Comparison of ENCODE assay signal across 2 cellular contexts in the genomic region with DNA sequence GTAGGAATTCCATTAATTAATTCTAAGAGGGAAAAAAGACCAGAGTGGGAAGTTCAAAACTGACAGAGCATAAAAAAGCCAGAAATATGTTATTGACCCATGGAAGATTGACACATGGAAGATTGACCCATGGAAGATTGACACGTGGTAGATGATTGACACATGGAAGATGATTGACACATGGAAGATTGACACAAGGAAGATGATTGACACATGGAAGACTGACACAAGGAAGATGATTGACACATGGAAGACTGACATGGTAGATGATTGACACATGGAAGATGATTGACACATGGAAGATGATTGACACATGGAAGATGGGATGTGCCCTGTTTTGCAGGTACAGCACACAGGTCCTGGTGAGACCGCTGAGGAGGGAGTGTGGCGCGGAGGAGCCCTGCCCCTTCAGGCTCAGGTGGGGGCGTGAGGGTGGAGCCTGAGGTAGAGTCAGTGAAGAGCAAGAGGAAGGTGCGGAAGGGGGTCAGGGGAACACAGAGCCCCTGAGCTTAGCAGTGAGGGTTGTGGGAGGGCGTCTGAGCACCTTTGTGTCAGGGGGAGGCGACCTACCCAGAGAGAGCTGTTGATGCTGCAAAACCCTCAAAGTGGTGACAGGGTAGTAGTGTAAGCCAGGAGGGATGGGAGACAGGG.
TF ChIP-seq lines count a peak whose summit lies in the region.

No MANE protein-coding gene starts in this region.

TF ChIP-seq in SK-N-SH, 30 proteins besides CTCF, POLR2A, EP300 and RAD21 (continued from another document):
- TF ChIP-seq, protein P1, sequence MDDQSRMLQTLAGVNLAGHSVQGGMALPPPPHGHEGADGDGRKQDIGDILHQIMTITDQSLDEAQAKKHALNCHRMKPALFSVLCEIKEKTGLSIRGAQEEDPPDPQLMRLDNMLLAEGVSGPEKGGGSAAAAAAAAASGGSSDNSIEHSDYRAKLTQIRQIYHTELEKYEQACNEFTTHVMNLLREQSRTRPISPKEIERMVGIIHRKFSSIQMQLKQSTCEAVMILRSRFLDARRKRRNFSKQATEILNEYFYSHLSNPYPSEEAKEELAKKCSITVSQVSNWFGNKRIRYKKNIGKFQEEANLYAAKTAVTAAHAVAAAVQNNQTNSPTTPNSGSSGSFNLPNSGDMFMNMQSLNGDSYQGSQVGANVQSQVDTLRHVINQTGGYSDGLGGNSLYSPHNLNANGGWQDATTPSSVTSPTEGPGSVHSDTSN (IDR thresholded peaks at IDR 0.05) = peak; percentile 32; the same call in 1 of the 2 replicates
- TF ChIP-seq NFIC (IDR thresholded peaks at IDR 0.05; ENCODE audit: borderline replicate concordance) = no peak
- TF ChIP-seq FOXJ3 (CRISPR knock-in tag; IDR thresholded peaks at IDR 0.05) = no peak
- no peak for TF ChIP-seq ELF1 (IDR thresholded peaks at IDR 0.05)
- TF ChIP-seq, protein P2, sequence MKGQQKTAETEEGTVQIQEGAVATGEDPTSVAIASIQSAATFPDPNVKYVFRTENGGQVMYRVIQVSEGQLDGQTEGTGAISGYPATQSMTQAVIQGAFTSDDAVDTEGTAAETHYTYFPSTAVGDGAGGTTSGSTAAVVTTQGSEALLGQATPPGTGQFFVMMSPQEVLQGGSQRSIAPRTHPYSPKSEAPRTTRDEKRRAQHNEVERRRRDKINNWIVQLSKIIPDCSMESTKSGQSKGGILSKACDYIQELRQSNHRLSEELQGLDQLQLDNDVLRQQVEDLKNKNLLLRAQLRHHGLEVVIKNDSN (IDR thresholded peaks at IDR 0.05; ENCODE audit: borderline replicate concordance, low read depth) = no peak

TF ChIP-seq in SK-N-SH treated with all-trans-retinoic acid at 6 μM for 48 hours, 23 proteins besides CTCF, POLR2A, EP300 and RAD21:
- TF ChIP-seq, protein P3, sequence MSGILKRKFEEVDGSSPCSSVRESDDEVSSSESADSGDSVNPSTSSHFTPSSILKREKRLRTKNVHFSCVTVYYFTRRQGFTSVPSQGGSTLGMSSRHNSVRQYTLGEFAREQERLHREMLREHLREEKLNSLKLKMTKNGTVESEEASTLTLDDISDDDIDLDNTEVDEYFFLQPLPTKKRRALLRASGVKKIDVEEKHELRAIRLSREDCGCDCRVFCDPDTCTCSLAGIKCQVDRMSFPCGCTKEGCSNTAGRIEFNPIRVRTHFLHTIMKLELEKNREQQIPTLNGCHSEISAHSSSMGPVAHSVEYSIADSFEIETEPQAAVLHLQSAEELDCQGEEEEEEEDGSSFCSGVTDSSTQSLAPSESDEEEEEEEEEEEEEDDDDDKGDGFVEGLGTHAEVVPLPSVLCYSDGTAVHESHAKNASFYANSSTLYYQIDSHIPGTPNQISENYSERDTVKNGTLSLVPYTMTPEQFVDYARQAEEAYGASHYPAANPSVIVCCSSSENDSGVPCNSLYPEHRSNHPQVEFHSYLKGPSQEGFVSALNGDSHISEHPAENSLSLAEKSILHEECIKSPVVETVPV (CRISPR knock-in tag; IDR thresholded peaks at IDR 0.05) = no peak
- TF ChIP-seq PPARA (CRISPR knock-in tag; IDR thresholded peaks at IDR 0.05; ENCODE audit: borderline replicate concordance) (no peak), ZNF565 (CRISPR knock-in tag; conservative IDR thresholded peaks at IDR 0.05; ENCODE audit: low read depth) (no peak), OSR1 (CRISPR knock-in tag; IDR thresholded peaks at IDR 0.05) (no peak), GLIS3 (CRISPR knock-in tag; IDR thresholded peaks at IDR 0.05) (no peak), RARB (CRISPR knock-in tag; IDR thresholded peaks at IDR 0.05) (no peak), SNAI2 (CRISPR knock-in tag; IDR thresholded peaks at IDR 0.05) (no peak), BACH2 (CRISPR knock-in tag; IDR thresholded peaks at IDR 0.05; ENCODE audit: borderline replicate concordance) (no peak), ZFP30 (CRISPR knock-in tag; IDR thresholded peaks at IDR 0.05) (no peak), ARNTL (CRISPR knock-in tag; IDR thresholded peaks at IDR 0.05; ENCODE audit: borderline replicate concordance, low read depth) (no peak), ZNF70 (CRISPR knock-in tag; IDR thresholded peaks at IDR 0.05) (no peak), ZFP3 (CRISPR knock-in tag; IDR thresholded peaks at IDR 0.05) (no peak)
- TF ChIP-seq, protein P4, sequence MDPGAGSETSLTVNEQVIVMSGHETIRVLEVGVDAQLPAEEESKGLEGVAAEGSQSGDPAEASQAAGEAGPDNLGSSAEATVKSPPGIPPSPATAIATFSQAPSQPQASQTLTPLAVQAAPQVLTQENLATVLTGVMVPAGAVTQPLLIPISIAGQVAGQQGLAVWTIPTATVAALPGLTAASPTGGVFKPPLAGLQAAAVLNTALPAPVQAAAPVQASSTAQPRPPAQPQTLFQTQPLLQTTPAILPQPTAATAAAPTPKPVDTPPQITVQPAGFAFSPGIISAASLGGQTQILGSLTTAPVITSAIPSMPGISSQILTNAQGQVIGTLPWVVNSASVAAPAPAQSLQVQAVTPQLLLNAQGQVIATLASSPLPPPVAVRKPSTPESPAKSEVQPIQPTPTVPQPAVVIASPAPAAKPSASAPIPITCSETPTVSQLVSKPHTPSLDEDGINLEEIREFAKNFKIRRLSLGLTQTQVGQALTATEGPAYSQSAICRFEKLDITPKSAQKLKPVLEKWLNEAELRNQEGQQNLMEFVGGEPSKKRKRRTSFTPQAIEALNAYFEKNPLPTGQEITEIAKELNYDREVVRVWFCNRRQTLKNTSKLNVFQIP (CRISPR knock-in tag; IDR thresholded peaks at IDR 0.05; ENCODE audit: borderline replicate concordance, low read depth) = no peak
- TF ChIP-seq, protein P5, sequence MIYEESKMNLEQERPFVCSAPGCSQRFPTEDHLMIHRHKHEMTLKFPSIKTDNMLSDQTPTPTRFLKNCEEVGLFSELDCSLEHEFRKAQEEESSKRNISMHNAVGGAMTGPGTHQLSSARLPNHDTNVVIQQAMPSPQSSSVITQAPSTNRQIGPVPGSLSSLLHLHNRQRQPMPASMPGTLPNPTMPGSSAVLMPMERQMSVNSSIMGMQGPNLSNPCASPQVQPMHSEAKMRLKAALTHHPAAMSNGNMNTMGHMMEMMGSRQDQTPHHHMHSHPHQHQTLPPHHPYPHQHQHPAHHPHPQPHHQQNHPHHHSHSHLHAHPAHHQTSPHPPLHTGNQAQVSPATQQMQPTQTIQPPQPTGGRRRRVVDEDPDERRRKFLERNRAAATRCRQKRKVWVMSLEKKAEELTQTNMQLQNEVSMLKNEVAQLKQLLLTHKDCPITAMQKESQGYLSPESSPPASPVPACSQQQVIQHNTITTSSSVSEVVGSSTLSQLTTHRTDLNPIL (CRISPR knock-in tag; IDR thresholded peaks at IDR 0.05; ENCODE audit: low read depth) = no peak
